Comparison of ENCODE assay signal across 11 cellular contexts in the genomic region with DNA sequence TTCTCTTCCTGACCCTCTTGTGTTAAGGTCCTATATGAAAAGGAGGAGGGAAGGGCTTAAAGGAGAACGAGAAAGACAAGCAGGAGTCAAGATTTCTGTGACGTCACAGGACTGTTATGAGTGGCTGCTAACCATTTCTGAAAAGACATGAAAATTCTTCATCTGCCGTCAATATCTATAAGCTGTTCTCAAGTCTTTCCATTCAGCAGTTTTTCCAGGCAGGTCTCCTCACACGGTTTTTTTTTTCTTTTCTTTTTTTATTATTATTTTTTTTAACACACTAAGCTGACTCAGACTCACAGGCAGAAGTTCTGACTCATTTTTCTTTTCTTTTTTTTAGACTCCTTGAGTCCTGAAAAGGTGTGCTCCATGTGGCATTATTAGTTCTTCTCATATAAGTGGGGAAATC.
A peak's percentile ranks its signal among the peaks of the same experiment; 100 is the strongest.
DNase-seq lines count a peak whose midpoint lies in the region; ATAC-seq, FAIRE-seq and TF ChIP-seq lines count a peak whose summit lies in the region.
"Had no signal": no experiment of that assay in that cellular context is flagged by ENCODE, and none has a peak within 500 bp of the region (broad histone marks: within the 10 kb centered on the region; RNA-seq: fewer than 3 reads in every experiment).

No MANE protein-coding gene starts in this region.

- peaks cover 42% of the 10 kb centered on the region for H3K4me1 ChIP-seq in adipocyte (ENCODE audit: control insufficient read depth, insufficient read depth, low read length)
- H3K4me1 ChIP-seq: right atrium auricular region had no signal

- no peaks in the 10 kb centered on the region for H3K27me3 ChIP-seq in adipocyte (replicated peaks; ENCODE audit: control insufficient read depth, insufficient read depth, low read length)
- H3K27me3 ChIP-seq: right atrium auricular region had no signal

- intact Hi-C loops in left colon (cut with DNase I, micrococcal nuclease): no loop called here

- H3K4me3 ChIP-seq in GM12865 (ENCODE audit: low read depth, low read length) (no peak overlapping the region), adipocyte (ENCODE audit: low read length) (no peak overlapping the region)
- H3K4me3 ChIP-seq: right atrium auricular region had no signal

- FAIRE-seq in H54 (lab: Jason Lieb, UNC): no peak

- no peak for ATAC-seq in GM18907 (IDR thresholded peaks at IDR 0.05; ENCODE audit: unreplicated experiment)
- ATAC-seq in left colon: no peak

- no peaks in the 10 kb centered on the region for H3K36me3 ChIP-seq in adipocyte (ENCODE audit: control insufficient read depth, insufficient read depth, low read length, severe bottlenecking)
- H3K36me3 ChIP-seq: right atrium auricular region had no signal

- peak overlapping the region; percentile 40 for H3K9ac ChIP-seq in adipocyte (ENCODE audit: low read length)

- no peak for TF ChIP-seq CTCF in GM12865 (IDR thresholded peaks at IDR 0.05; ENCODE audit: insufficient read depth, low read depth, low read length, missing control alignments)

- no peak for TF ChIP-seq POLR2A in H54 (IDR thresholded peaks at IDR 0.05; ENCODE audit: low read depth, low read length)

- DNase-seq in GM12865 (ENCODE audit: low read depth) (peak; percentile 43), H54 (ENCODE audit: insufficient read length, low spot score) (peak; percentile 7), adipocyte (ENCODE audit: low read depth) (peak; percentile 48), iris pigment epithelial cell (ENCODE audit: low read depth) (peak; percentile 43), NCI-H226 (no peak), inferior parietal cortex (ENCODE audit: extremely low spot score) (no peak), left colon (no peak)
- DNase-seq: NCI-H2081 treated with DMSO at 0.1 percent for 48 hours, T1000 had no signal

- no peaks in the 10 kb centered on the region for H3K9me3 ChIP-seq in adipocyte (ENCODE audit: control insufficient read depth, low read length)
- H3K9me3 ChIP-seq: right atrium auricular region had no signal

Comparison
In these comparisons a context has a peak if more than half of its experiments do, and no peak if none do; other contexts are left out.
1. DNase-seq: peak in GM12865 (single experiment), H54 (single experiment), adipocyte (single experiment) and iris pigment epithelial cell (single experiment); none in NCI-H226 (single experiment), inferior parietal cortex (single experiment) and left colon (0 of 2).